In the genomic region with DNA sequence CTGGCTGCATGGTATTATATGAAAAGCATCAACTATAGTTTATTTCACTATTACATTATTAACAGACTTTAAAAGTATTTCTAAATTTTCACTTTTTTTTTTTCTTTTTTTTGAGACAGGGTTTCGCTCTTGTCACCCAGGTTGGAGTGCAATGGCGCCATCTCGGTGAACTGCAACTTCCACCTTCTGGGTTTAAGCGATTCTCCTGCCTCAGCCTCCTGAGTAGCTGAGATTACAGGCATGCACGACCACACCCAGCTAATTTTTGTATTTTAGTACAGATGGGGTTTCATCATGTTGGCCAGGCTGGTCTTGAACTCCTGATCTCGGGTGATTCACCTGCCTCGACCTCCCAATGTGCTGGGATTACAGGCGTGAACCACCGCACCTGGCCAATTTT, we compare ENCODE assay signal across 7 cellular contexts.
DNase-seq lines count a peak whose midpoint lies in the region; ATAC-seq, FAIRE-seq and TF ChIP-seq lines count a peak whose summit lies in the region.
"Not testable (repeated sequence)": the region's sequence is repeated elsewhere in the genome, so short reads cannot be mapped to it uniquely, and the experiment has no call there.

No MANE protein-coding gene starts in this region.

- not testable (repeated sequence) for H3K56ac ChIP-seq in H1 (replicated peaks; ENCODE audit: insufficient read length, low read depth, low read length)

- 9% methylated on average over 9 of the region's 9 CpGs for WGBS in K562 (ENCODE audit: insufficient coverage, low coverage, missing lambda C conversion rate)
- 81% methylated on average over 9 of the region's 9 CpGs; no CpG with 5 or more reads in 1 of the 2 experiments for whole genome bisulfite sequencing in H1 (ENCODE audit: extremely low coverage in 1 of 2, insufficient coverage in 1 of 2, insufficient read length in 1 of 2, insufficient replicate concordance in 2 of 2, low coverage in 1 of 2, low lambda C conversion rate in 2 of 2, missing lambda C conversion rate in 1 of 2), 2 experiments
- WGBS in HepG2 (ENCODE audit: low lambda C conversion rate): 92% methylated on average over 9 of the region's 9 CpGs

- H3K9ac ChIP-seq in PC-3 (ENCODE audit: low read length); K562 (ENCODE audit: insufficient read depth in 1 of 2, low read depth in 2 of 2, low read length in 2 of 2); H1 (replicated peaks in 1 of 4; ENCODE audit: extremely low read depth in 1 of 4, low read depth in 3 of 4, low read length in 3 of 4); HepG2 (ENCODE audit: insufficient read depth, low read depth, low read length): not testable (repeated sequence)

- H3K9me1 ChIP-seq in K562 (ENCODE audit: control insufficient read depth, insufficient read depth, low read length): not testable (repeated sequence)

- not testable (repeated sequence) for TF ChIP-seq EP300 in K562 (IDR thresholded peaks at IDR 0.05; ENCODE audit: low read length); H1 (IDR thresholded peaks at IDR 0.05; ENCODE audit: borderline replicate concordance in 1 of 2, low read depth in 2 of 2, low read length in 2 of 2); HepG2 (IDR thresholded peaks at IDR 0.05; ENCODE audit: low read depth in 2 of 2, low read length in 2 of 2); HepG2 (CRISPR knock-in tag; IDR thresholded peaks at IDR 0.05; ENCODE audit: borderline replicate concordance)

- not testable (repeated sequence) for H3K4me1 Mint-ChIP-seq in GM23338

- not testable (repeated sequence) for H2BK15ac ChIP-seq in H1 (ENCODE audit: low read length)

- not testable (repeated sequence) for H4K8ac ChIP-seq in H1 (ENCODE audit: extremely low read depth, insufficient read depth, low read length)

- H3K9me3 Mint-ChIP-seq in GM23338: not testable (repeated sequence)

- intact Hi-C loops in A673 (cut with micrococcal nuclease; ENCODE audit: unreplicated experiment); PC-3 (cut with micrococcal nuclease); K562 (cut with micrococcal nuclease); HepG2 (cut with micrococcal nuclease; ENCODE audit: unreplicated experiment): not testable (repeated sequence)

- not testable (repeated sequence) for H3K18ac ChIP-seq in H1 (ENCODE audit: extremely low read depth, low read length)

- TF ChIP-seq CTCF in A673 (conservative IDR thresholded peaks at IDR 0.05; ENCODE audit: low read depth, low read length) (0 out of 2 replicates have a peak, but pooled peaks have one; percentile 25), GM23338 (conservative IDR thresholded peaks at IDR 0.05; ENCODE audit: low read depth in 2 of 2) (peak; percentile 58 to 60), PC-3 (conservative IDR thresholded peaks at IDR 0.05; ENCODE audit: low read depth, low read length) (peak; percentile 8; the same call in 1 of the 2 replicates), K562 (IDR thresholded peaks at IDR 0.05 in 2 of 3, conservative IDR thresholded peaks at IDR 0.05 in 1 of 3; ENCODE audit: insufficient read depth in 2 of 3, low read depth in 1 of 3, low read length in 3 of 3) (peak; percentile 15 to 43 (median 34); a peak in 4 of 6 replicates), H1 (IDR thresholded peaks at IDR 0.05; ENCODE audit: control extremely low read depth in 1 of 3, insufficient read depth in 1 of 3, low read depth in 1 of 3, low read length in 3 of 3) (peak in 2 of 3 experiments; percentile 21 to 49; a peak in 3 of 4 replicates), HepG2 (CRISPR knock-in tag; IDR thresholded peaks at IDR 0.05) (0 out of 2 replicates have a peak, but pooled peaks have one; percentile 10)

- H3K4me2 ChIP-seq in GM23338; PC-3 (ENCODE audit: low read length); K562 (ENCODE audit: insufficient read depth, low read length); H1 (ENCODE audit: insufficient read depth in 1 of 2, low read depth in 2 of 2, low read length in 2 of 2); HepG2 (ENCODE audit: low read depth, low read length): not testable (repeated sequence)

- H4K20me1 ChIP-seq in GM23338 (replicated peaks; ENCODE audit: insufficient read depth); PC-3 (ENCODE audit: low read length); K562 (replicated peaks; ENCODE audit: control insufficient read depth, insufficient read depth, low read length); H1 (replicated peaks in 1 of 2; ENCODE audit: control insufficient read depth in 1 of 2, insufficient read depth in 2 of 2, low read length in 2 of 2); HepG2 (ENCODE audit: insufficient read depth, low read length): not testable (repeated sequence)

- H2BK20ac ChIP-seq in H1 (ENCODE audit: low read length): not testable (repeated sequence)

- CTCF ChIA-PET in A673 (lab: Charles Lee): interaction anchor here (0.7 kb wide), 1 partner anchor 57 kb away, joined by 4 read pairs; no protein-coding TSS in a partner anchor
- CTCF ChIA-PET in PC-3 (lab: Charles Lee); K562 (lab: Yijun Ruan, JAX; ENCODE audit: low intra/inter-chr PET ratio); HepG2 (lab: Yijun Ruan, JAX; ENCODE audit: low intra/inter-chr PET ratio, low total read pairs): not testable (repeated sequence)
- CTCF ChIA-PET in H1 (lab: Charles Lee; ENCODE audit: partially characterized antibody): interaction anchor here (0.6 to 3.0 kb wide), 15 partner anchors 9 to 1044 kb away, joined by 3 to 23 read pairs (median 3); no protein-coding TSS in a partner anchor

- not testable (repeated sequence) for H2AK5ac ChIP-seq in H1 (ENCODE audit: low read depth, low read length)

- not testable (repeated sequence) for H3K14ac ChIP-seq in H1 (ENCODE audit: insufficient read length)

- not testable (repeated sequence) for H2BK120ac ChIP-seq in H1 (replicated peaks; ENCODE audit: low read depth, low read length)

- POLR2A ChIA-PET in A673 (lab: Charles Lee; ENCODE audit: low non-redundant PET): interaction anchor here (0.7 kb wide), 1 partner anchor 79 kb away, joined by 5 read pairs; no protein-coding TSS in a partner anchor
- POLR2A ChIA-PET in PC-3 (lab: Charles Lee; ENCODE audit: unreplicated experiment); K562 (lab: Yijun Ruan, JAX); H1 (lab: Charles Lee; ENCODE audit: partially characterized antibody); HepG2 (lab: Yijun Ruan, JAX): not testable (repeated sequence)

- not testable (repeated sequence) for H3K9me3 ChIP-seq in A673 (ENCODE audit: low read depth, low read length, poor library complexity, severe bottlenecking); PC-3 (ENCODE audit: low read length); K562 (replicated peaks; ENCODE audit: control insufficient read depth, insufficient read depth, low read depth, low read length); H1 (ENCODE audit: insufficient read depth in 2 of 2, low read depth in 1 of 2, low read length in 1 of 2); HepG2 (ENCODE audit: low read length)

- not testable (repeated sequence) for BruUV-seq in A673 (replicated peaks; lab: Mats Ljungman, UMichigan); PC-3 (replicated peaks; lab: Mats Ljungman, UMichigan); K562 (replicated peaks; lab: Mats Ljungman, UMichigan); HepG2 (replicated peaks; lab: Mats Ljungman, UMichigan)

- H3K27me3 ChIP-seq in A673 (replicated peaks; ENCODE audit: insufficient read depth, low read depth, low read length, poor library complexity); GM23338 (ENCODE audit: insufficient read depth); PC-3 (ENCODE audit: low read length); K562 (ENCODE audit: control insufficient read depth in 2 of 2, insufficient read depth in 2 of 2, low read length in 2 of 2); H1 (replicated peaks in 1 of 4; ENCODE audit: control insufficient read depth in 3 of 4, extremely low read depth in 1 of 4, insufficient read depth in 3 of 4, low read length in 3 of 4); HepG2 (ENCODE audit: control insufficient read depth in 1 of 2, insufficient read depth in 2 of 2, low read length in 2 of 2): not testable (repeated sequence)

- H4K5ac ChIP-seq in H1 (ENCODE audit: insufficient read length, low read depth, low read length): not testable (repeated sequence)

- H2BK5ac ChIP-seq in H1 (ENCODE audit: low read depth, low read length): not testable (repeated sequence)

- not testable (repeated sequence) for H3K27me3 Mint-ChIP-seq in GM23338 (ENCODE audit: insufficient read depth, low read depth, poor library complexity)

- H3K36me3 Mint-ChIP-seq in GM23338 (ENCODE audit: low read depth): not testable (repeated sequence)

- not testable (repeated sequence) for H3K4me3 ChIP-seq in A673 (ENCODE audit: low read depth, low read length, poor library complexity, severe bottlenecking); GM23338; PC-3 (ENCODE audit: low read length); K562; H1 (ENCODE audit: extremely low read depth in 1 of 4, insufficient read depth in 2 of 4, low read depth in 3 of 4, low read length in 4 of 4); HepG2 (replicated peaks in 1 of 3; ENCODE audit: insufficient read depth in 1 of 3, low read depth in 2 of 3, low read length in 3 of 3)

- FAIRE-seq in K562 (lab: Jason Lieb, UNC): peak; percentile 80
- not testable (repeated sequence) for FAIRE-seq in H1 (lab: Jason Lieb, UNC); HepG2 (lab: Jason Lieb, UNC)

- H3K23me2 ChIP-seq in H1 (ENCODE audit: low read depth, low read length): not testable (repeated sequence)

- not testable (repeated sequence) for DNase-seq in A673 (ENCODE audit: low spot score); PC-3; HepG2 (ENCODE audit: low spot score)
- DNase-seq in GM23338 (ENCODE audit: low spot score): peak; percentile 49
- DNase-seq in NAMALWA (ENCODE audit: low spot score): peak; percentile 4
- DNase-seq in K562 (ENCODE audit: extremely low read depth in 1 of 4, low spot score in 3 of 4): peak in 1 of 4 experiments; percentile 55
- DNase-seq in H1 (ENCODE audit: low read depth in 1 of 2, low spot score in 2 of 2): peak in 1 of 2 experiments; percentile 58

- H4K91ac ChIP-seq in H1 (replicated peaks; ENCODE audit: insufficient read length, low read length): not testable (repeated sequence)

- not testable (repeated sequence) for H3K79me1 ChIP-seq in H1 (ENCODE audit: low read depth, low read length)

- H3K4ac ChIP-seq in H1 (replicated peaks; ENCODE audit: insufficient read length, low read depth, low read length): not testable (repeated sequence)

- not testable (repeated sequence) for H3K36me3 ChIP-seq in A673 (ENCODE audit: insufficient read depth, low read length, poor library complexity, severe bottlenecking); GM23338 (ENCODE audit: insufficient read depth); PC-3 (ENCODE audit: low read depth, low read length); K562 (ENCODE audit: control insufficient read depth, insufficient read depth, low read length); H1 (ENCODE audit: control insufficient read depth in 2 of 4, insufficient read depth in 4 of 4, low read length in 3 of 4); HepG2 (replicated peaks in 1 of 2; ENCODE audit: control insufficient read depth in 1 of 2, insufficient read depth in 2 of 2, low read length in 2 of 2)

- not testable (repeated sequence) for H3K27ac ChIP-seq in A673 (ENCODE audit: low read depth, low read length, poor library complexity, severe bottlenecking); GM23338 (ENCODE audit: low read depth); PC-3 (ENCODE audit: low read length); K562 (ENCODE audit: extremely low read depth, low read depth, low read length); H1 (ENCODE audit: low read depth, low read length); HepG2 (ENCODE audit: extremely low read length, insufficient read depth, low read length)

- in situ Hi-C loops in K562 (cut with MboI); HepG2 (cut with HindIII; ENCODE audit: extremely low pct_ligation_motif_present, low pct_unique_long_range_greater_than_20kb): not testable (repeated sequence)

- not testable (repeated sequence) for H3K4me1 ChIP-seq in A673 (ENCODE audit: insufficient read depth, low read length, poor library complexity, severe bottlenecking); GM23338 (ENCODE audit: insufficient read depth); PC-3 (ENCODE audit: insufficient read depth, low read length); K562 (replicated peaks in 1 of 2; ENCODE audit: control insufficient read depth in 2 of 2, insufficient read depth in 2 of 2, low read length in 2 of 2); H1 (replicated peaks in 1 of 4; ENCODE audit: control insufficient read depth in 3 of 4, insufficient read depth in 4 of 4, low read length in 3 of 4); HepG2 (ENCODE audit: insufficient read depth, low read length)

- not testable (repeated sequence) for H3K4me3 Mint-ChIP-seq in GM23338

- H3K9me2 ChIP-seq in GM23338 (ENCODE audit: insufficient read depth); PC-3 (replicated peaks; ENCODE audit: low read length): not testable (repeated sequence)

- not testable (repeated sequence) for H2AFZ ChIP-seq in GM23338; PC-3 (ENCODE audit: low read length); K562 (ENCODE audit: low read depth, low read length); H1 (ENCODE audit: low read length); HepG2 (ENCODE audit: low read length)

- ATAC-seq in GM23338, PC-3, HepG2: not testable (repeated sequence)
- peak; percentile 75 for ATAC-seq in K562

- not testable (repeated sequence) for TF ChIP-seq POLR2A in K562 (conservative IDR thresholded peaks at IDR 0.05); H1 (IDR thresholded peaks at IDR 0.05; ENCODE audit: control extremely low read depth in 1 of 2, low read depth in 2 of 2, low read length in 2 of 2); HepG2 (IDR thresholded peaks at IDR 0.05; ENCODE audit: insufficient read depth in 1 of 2, low read depth in 2 of 2, low read length in 2 of 2)

- not testable (repeated sequence) for H2BK12ac ChIP-seq in H1 (ENCODE audit: low read depth, low read length)

- TF ChIP-seq RAD21 in K562 (CRISPR knock-in tag; conservative IDR thresholded peaks at IDR 0.05 in 1 of 2, IDR thresholded peaks at IDR 0.05 in 1 of 2); HepG2 (CRISPR knock-in tag; IDR thresholded peaks at IDR 0.05): not testable (repeated sequence)
- TF ChIP-seq RAD21 in H1 (IDR thresholded peaks at IDR 0.05 in 1 of 2, conservative IDR thresholded peaks at IDR 0.05 in 1 of 2; ENCODE audit: low read depth in 2 of 2, low read length in 2 of 2): peak; percentile 34 to 47; a peak in 3 of 4 replicates

- H3K79me2 ChIP-seq in GM23338 (replicated peaks; ENCODE audit: insufficient read depth); PC-3 (ENCODE audit: low read length); K562 (ENCODE audit: control insufficient read depth, insufficient read depth, low read length); H1 (ENCODE audit: control insufficient read depth in 1 of 2, insufficient read depth in 2 of 2, low read length in 2 of 2); HepG2 (ENCODE audit: insufficient read depth, low read length): not testable (repeated sequence)

- H3K27ac Mint-ChIP-seq in GM23338: not testable (repeated sequence)

- H3F3A ChIP-seq in GM23338 (replicated peaks; ENCODE audit: low read depth); PC-3 (ENCODE audit: low read length, unreplicated experiment): not testable (repeated sequence)

- not testable (repeated sequence) for H3K23ac ChIP-seq in H1 (ENCODE audit: insufficient read length)

Comparison
In these comparisons a context has a peak if more than half of its experiments do, and no peak if none do; other contexts are left out.
1. CTCF ChIP-seq: peak in every context shown above with its lines; median percentile 59 in GM23338; 35 in H1; 34 in K562; 25 in A673; 10 in HepG2; 8 in PC-3.